Comparison of ENCODE assay signal across 21 cellular contexts in the genomic region with DNA sequence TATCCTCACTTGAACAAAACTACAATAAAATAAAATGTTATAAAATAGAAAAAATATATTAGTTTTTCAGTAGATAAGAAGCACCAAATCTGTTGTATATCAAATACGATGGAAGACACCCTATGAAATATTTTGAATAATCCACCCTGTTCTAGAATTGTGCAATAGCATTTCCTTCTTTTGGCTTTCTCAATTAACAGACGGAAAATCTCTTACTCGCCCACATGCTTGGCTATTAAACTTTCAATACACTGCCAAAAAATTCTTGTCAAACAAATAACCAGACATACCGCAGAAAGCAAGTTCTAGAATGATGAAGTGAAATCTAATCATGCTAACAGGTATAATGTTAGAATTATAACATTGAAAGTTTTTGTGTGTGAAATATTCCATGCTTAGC.
A peak's percentile ranks its signal among the peaks of the same experiment; 100 is the strongest.
DNase-seq lines count a peak whose midpoint lies in the region; ATAC-seq and TF ChIP-seq lines count a peak whose summit lies in the region.
"Had no signal": no experiment of that assay in that cellular context is flagged by ENCODE, and none has a peak within 500 bp of the region (broad histone marks: within the 10 kb centered on the region; RNA-seq: fewer than 3 reads in every experiment).

No MANE protein-coding gene starts in this region.

- ATAC-seq in left lung, result peak; percentile 37
- no peak for ATAC-seq in HG02884 (IDR thresholded peaks at IDR 0.05; ENCODE audit: unreplicated experiment)
- ATAC-seq in GM19467 (IDR thresholded peaks at IDR 0.05; ENCODE audit: unreplicated experiment), result no peak

- H3K27ac ChIP-seq in fibroblast of lung (ENCODE audit: insufficient read depth, low read length) (no peak overlapping the region), left lung (no peak overlapping the region)
- H3K27ac ChIP-seq: parathyroid adenoma, RWPE1, suprapubic skin had no signal

- H4K20me1 ChIP-seq in fibroblast of lung (ENCODE audit: control insufficient read depth, extremely low read depth, insufficient read depth, low read length), result no peaks in the 10 kb centered on the region

- no peaks in the 10 kb centered on the region for H3K79me2 ChIP-seq in fibroblast of lung (ENCODE audit: control insufficient read depth, insufficient read depth, low read length)
- H3K79me2 ChIP-seq: parathyroid adenoma had no signal

- DNase-seq in AG20443 (ENCODE audit: low spot score) (peak; percentile 23), MV-4-11 (lab: John Stamatoyannopoulos, UW) (peak; percentile 29), fibroblast of lung (ENCODE audit: low read depth in 2 of 2) (peak; percentile 63 to 75), left lung (no peak), mucosa of gallbladder (ENCODE audit: low spot score) (no peak)
- DNase-seq in stimulated activated CD4-positive, alpha-beta T cell treated with anti-CD3 and anti-CD28 coated beads, Interleukin-2, amount 100 ng/mL, for 48 hours, result no peak
- DNase-seq: activated CD4-positive, alpha-beta T cell treated with anti-CD3 and anti-CD28 coated beads, Interleukin-2, amount 10 ng/mL, durations not matched to agents 7 days and 5 days; activated CD8-positive, alpha-beta memory T cell treated with anti-CD3 and anti-CD28 coated beads, Interleukin-2, amount 50 U/mL, for 4 hours; activated gamma-delta T cell treated with Interleukin-2 at 50 U/mL for 16 hours; BE2C; endodermal cell; GDM1; NCI-H1694 treated with DMSO at 0.1 percent for 48 hours; NCI-H345; small intestine; stimulated activated CD8-positive, alpha-beta memory T cell treated with anti-CD3 and anti-CD28 coated beads, Interleukin-4, amount 100 ng/mL, for 48 hours had no signal

- no peak overlapping the region for H3K4me3 ChIP-seq in fibroblast of lung (replicated peaks in 1 of 4; ENCODE audit: control extremely low read depth in 1 of 4, insufficient read depth in 1 of 4, low read depth in 3 of 4, low read length in 4 of 4)
- no peak overlapping the region for H3K4me3 ChIP-seq in left lung
- H3K4me3 ChIP-seq: suprapubic skin had no signal

- H2AFZ ChIP-seq in fibroblast of lung (ENCODE audit: low read length), result no peak overlapping the region
- H2AFZ ChIP-seq: parathyroid adenoma had no signal

- H3K27me3 ChIP-seq in fibroblast of lung (ENCODE audit: control insufficient read depth, insufficient read depth, low read length), result no peaks in the 10 kb centered on the region
- H3K27me3 ChIP-seq in left lung, result no peaks in the 10 kb centered on the region
- H3K27me3 ChIP-seq: BE2C, suprapubic skin had no signal

- H3K9me3 ChIP-seq in fibroblast of lung (ENCODE audit: control insufficient read depth, insufficient read depth, low read depth, low read length) (no peaks in the 10 kb centered on the region), left lung (no peaks in the 10 kb centered on the region)
- H3K9me3 ChIP-seq: BE2C, suprapubic skin had no signal

- intact Hi-C loops in left lung (cut with DNase I), result no loop called here

- TF ChIP-seq CTCF in fibroblast of lung (conservative IDR thresholded peaks at IDR 0.05 in 1 of 2, IDR thresholded peaks at IDR 0.05 in 1 of 2; ENCODE audit: low read depth in 1 of 2, low read length in 2 of 2) (no peak), left lung (IDR thresholded peaks at IDR 0.05) (no peak)

- H3K4me2 ChIP-seq in fibroblast of lung (ENCODE audit: extremely low read depth, insufficient read depth, low read length), result no peak overlapping the region

- H3K36me3 ChIP-seq in fibroblast of lung (ENCODE audit: control insufficient read depth, insufficient read depth, low read length) (no peaks in the 10 kb centered on the region), left lung (no peaks in the 10 kb centered on the region)
- H3K36me3 ChIP-seq: BE2C, suprapubic skin had no signal

- H3K4me1 ChIP-seq in fibroblast of lung (ENCODE audit: control insufficient read depth, extremely low read depth, insufficient read depth, low read length) (no peaks in the 10 kb centered on the region), left lung (no peaks in the 10 kb centered on the region)
- H3K4me1 ChIP-seq: BE2C, parathyroid adenoma, suprapubic skin had no signal

- H3K9ac ChIP-seq in fibroblast of lung (ENCODE audit: insufficient read depth, low read length), result no peak overlapping the region
- H3K9ac ChIP-seq: parathyroid adenoma had no signal

Comparison
In these comparisons a context has a peak if more than half of its experiments do, and no peak if none do; other contexts are left out.
1. DNase-seq: peak in AG20443 (single experiment), MV-4-11 (single experiment) and fibroblast of lung (2 of 2); none in left lung (0 of 2), stimulated activated CD4-positive, alpha-beta T cell treated with anti-CD3 and anti-CD28 coated beads, Interleukin-2, amount 100 ng/mL, for 48 hours (0 of 2) and mucosa of gallbladder (single experiment).